In the genomic region with DNA sequence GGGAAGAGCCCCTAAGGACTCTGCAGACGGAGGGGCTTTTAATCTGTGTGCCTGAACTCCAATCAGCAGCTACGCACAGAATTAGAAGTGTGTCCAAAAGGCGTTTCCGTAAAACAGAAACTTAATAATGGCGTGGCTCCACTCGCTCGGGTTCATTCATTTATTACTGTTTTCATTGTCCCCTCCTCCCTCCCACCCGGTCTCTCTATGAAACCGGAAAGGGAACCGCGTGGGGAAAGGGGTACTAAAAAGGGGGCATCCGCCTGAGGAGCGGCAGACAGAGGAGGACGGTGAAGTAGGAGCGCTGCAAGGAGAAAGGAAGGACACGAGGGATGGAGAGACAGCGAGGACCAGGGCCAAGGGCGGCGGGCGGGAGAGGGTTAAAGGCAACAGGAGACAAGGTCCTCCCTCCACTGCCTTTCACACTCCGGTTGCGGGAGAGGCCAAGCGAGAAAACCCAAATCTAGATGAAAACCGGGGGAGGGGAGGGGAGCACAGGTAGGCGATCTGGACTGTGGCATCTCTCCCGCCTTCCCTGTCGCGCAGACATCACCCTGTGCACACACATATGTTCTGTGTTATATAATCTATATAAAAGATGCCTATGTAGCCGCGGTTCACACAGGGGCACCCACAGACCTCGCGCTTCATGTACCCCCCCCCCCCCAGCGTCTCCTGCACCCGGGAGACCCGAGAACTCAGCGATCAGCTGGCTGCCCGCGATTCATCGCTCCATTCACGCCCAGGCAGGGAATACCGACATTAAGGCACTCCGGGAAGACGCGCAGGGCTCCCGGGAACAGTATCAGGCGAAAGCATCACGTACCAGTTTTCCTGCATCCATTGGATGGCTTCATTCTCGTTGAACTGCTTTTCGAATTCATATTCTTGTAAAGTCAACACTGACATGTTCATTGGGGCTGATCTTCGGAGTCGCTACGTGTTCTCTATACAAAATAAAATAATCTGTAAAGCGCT, we compare ENCODE assay signal across 1 cellular context.
TF ChIP-seq lines count a peak whose summit lies in the region.

No MANE protein-coding gene starts in this region.

TF ChIP-seq in K562, 482 proteins besides CTCF, POLR2A, EP300 and RAD21 (continued from another document and continues in another):
- TF ChIP-seq AFF4 (CRISPR knock-in tag; IDR thresholded peaks at IDR 0.05) (0 out of 2 replicates have a peak, but pooled peaks have one; percentile 59), CSDE1 (IDR thresholded peaks at IDR 0.05) (no peak), BCOR (IDR thresholded peaks at IDR 0.05) (peak; percentile 35; the same call in 1 of the 2 replicates), PRDM10 (IDR thresholded peaks at IDR 0.05; ENCODE audit: partially characterized antibody) (peak; percentile 33), CTBP1 (IDR thresholded peaks at IDR 0.05; ENCODE audit: borderline replicate concordance) (peak; percentile 57; the same call in 1 of the 2 replicates), EP400 (IDR thresholded peaks at IDR 0.05) (peak; percentile 4), GABPA (tag; conservative IDR thresholded peaks at IDR 0.05; ENCODE audit: low read depth) (0 out of 2 replicates have a peak, but pooled peaks have one; percentile 1), ETV1 (tag; conservative IDR thresholded peaks at IDR 0.05; ENCODE audit: low read depth) (0 out of 2 replicates have a peak, but pooled peaks have one; percentile 10), ZNF639 (CRISPR knock-in tag; conservative IDR thresholded peaks at IDR 0.05 in 1 of 2, IDR thresholded peaks at IDR 0.05 in 1 of 2) (no peak), ZNF740 (CRISPR knock-in tag; IDR thresholded peaks at IDR 0.05) (peak; percentile 71), ZNF740 (tag; IDR thresholded peaks at IDR 0.05) (no peak; a peak in 1 of 4 replicates), ZBTB2 (IDR thresholded peaks at IDR 0.05) (no peak; the same call in 1 of the 2 replicates), ZNF780A (CRISPR knock-in tag; IDR thresholded peaks at IDR 0.05) (no peak), PHB2 (IDR thresholded peaks at IDR 0.05; ENCODE audit: low read depth) (0 out of 2 replicates have a peak, but pooled peaks have one; percentile 16), HDAC1 (IDR thresholded peaks at IDR 0.05) (peak in 1 of 2 experiments; percentile 38; a peak in 1 of 4 replicates), L3MBTL2 (IDR thresholded peaks at IDR 0.05) (no peak), ASH1L (IDR thresholded peaks at IDR 0.05; ENCODE audit: borderline replicate concordance, low read depth, partially characterized antibody) (no peak), RBBP5 (IDR thresholded peaks at IDR 0.05; ENCODE audit: borderline replicate concordance, insufficient read depth, low read length, poor library complexity, severe bottlenecking) (peak; percentile 55), TOE1 (IDR thresholded peaks at IDR 0.05; ENCODE audit: borderline replicate concordance) (0 out of 2 replicates have a peak, but pooled peaks have one; percentile 11), TOE1 (CRISPR knock-in tag; IDR thresholded peaks at IDR 0.05; ENCODE audit: borderline replicate concordance, low read depth) (no peak), POLR2B (IDR thresholded peaks at IDR 0.05; ENCODE audit: low read depth, partially characterized antibody) (peak; percentile 21), ESRRA (IDR thresholded peaks at IDR 0.05; ENCODE audit: borderline replicate concordance, low read depth) (peak; percentile 28; the same call in 1 of the 2 replicates), MTA2 (IDR thresholded peaks at IDR 0.05; ENCODE audit: low read depth) (0 out of 2 replicates have a peak, but pooled peaks have one; percentile 25), ZBTB8A (IDR thresholded peaks at IDR 0.05; ENCODE audit: partially characterized antibody) (no peak), CREB1 (IDR thresholded peaks at IDR 0.05) (no peak), CREB1 (CRISPR knock-in tag; IDR thresholded peaks at IDR 0.05) (no peak), THRAP3 (IDR thresholded peaks at IDR 0.05; ENCODE audit: borderline replicate concordance) (0 out of 2 replicates have a peak, but pooled peaks have one; percentile 60), SRSF3 (IDR thresholded peaks at IDR 0.05; ENCODE audit: insufficient read depth, low read length) (no peak), ZNF263 (CRISPR knock-in tag; IDR thresholded peaks at IDR 0.05; ENCODE audit: borderline replicate concordance) (peak; percentile 86), NFRKB (IDR thresholded peaks at IDR 0.05; ENCODE audit: low read depth) (peak; percentile 69), ZBTB17 (CRISPR knock-in tag; IDR thresholded peaks at IDR 0.05) (no peak), MYC (IDR thresholded peaks at IDR 0.05; ENCODE audit: low read depth, low read length) (peak; percentile 33; the same call in 1 of the 2 replicates), MYC (CRISPR knock-in tag; IDR thresholded peaks at IDR 0.05; ENCODE audit: borderline replicate concordance, low read depth) (no peak)
- TF ChIP-seq, protein P1, sequence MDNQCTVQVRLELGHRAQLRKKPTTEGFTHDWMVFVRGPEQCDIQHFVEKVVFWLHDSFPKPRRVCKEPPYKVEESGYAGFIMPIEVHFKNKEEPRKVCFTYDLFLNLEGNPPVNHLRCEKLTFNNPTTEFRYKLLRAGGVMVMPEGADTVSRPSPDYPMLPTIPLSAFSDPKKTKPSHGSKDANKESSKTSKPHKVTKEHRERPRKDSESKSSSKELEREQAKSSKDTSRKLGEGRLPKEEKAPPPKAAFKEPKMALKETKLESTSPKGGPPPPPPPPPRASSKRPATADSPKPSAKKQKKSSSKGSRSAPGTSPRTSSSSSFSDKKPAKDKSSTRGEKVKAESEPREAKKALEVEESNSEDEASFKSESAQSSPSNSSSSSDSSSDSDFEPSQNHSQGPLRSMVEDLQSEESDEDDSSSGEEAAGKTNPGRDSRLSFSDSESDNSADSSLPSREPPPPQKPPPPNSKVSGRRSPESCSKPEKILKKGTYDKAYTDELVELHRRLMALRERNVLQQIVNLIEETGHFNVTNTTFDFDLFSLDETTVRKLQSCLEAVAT (IDR thresholded peaks at IDR 0.05), result peak; percentile 62 to 78; a peak in 3 of 4 replicates
- TF ChIP-seq, protein P2, sequence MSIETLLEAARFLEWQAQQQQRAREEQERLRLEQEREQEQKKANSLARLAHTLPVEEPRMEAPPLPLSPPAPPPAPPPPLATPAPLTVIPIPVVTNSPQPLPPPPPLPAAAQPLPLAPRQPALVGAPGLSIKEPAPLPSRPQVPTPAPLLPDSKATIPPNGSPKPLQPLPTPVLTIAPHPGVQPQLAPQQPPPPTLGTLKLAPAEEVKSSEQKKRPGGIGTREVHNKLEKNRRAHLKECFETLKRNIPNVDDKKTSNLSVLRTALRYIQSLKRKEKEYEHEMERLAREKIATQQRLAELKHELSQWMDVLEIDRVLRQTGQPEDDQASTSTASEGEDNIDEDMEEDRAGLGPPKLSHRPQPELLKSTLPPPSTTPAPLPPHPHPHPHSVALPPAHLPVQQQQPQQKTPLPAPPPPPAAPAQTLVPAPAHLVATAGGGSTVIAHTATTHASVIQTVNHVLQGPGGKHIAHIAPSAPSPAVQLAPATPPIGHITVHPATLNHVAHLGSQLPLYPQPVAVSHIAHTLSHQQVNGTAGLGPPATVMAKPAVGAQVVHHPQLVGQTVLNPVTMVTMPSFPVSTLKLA (conservative IDR thresholded peaks at IDR 0.05), result peak in 1 of 2 experiments; percentile 37; a peak in 1 of 4 replicates
- TF ChIP-seq, protein P3, sequence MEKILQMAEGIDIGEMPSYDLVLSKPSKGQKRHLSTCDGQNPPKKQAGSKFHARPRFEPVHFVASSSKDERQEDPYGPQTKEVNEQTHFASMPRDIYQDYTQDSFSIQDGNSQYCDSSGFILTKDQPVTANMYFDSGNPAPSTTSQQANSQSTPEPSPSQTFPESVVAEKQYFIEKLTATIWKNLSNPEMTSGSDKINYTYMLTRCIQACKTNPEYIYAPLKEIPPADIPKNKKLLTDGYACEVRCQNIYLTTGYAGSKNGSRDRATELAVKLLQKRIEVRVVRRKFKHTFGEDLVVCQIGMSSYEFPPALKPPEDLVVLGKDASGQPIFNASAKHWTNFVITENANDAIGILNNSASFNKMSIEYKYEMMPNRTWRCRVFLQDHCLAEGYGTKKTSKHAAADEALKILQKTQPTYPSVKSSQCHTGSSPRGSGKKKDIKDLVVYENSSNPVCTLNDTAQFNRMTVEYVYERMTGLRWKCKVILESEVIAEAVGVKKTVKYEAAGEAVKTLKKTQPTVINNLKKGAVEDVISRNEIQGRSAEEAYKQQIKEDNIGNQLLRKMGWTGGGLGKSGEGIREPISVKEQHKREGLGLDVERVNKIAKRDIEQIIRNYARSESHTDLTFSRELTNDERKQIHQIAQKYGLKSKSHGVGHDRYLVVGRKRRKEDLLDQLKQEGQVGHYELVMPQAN (IDR thresholded peaks at IDR 0.05; ENCODE audit: borderline replicate concordance), result peak; percentile 41; the same call in 1 of the 2 replicates
- TF ChIP-seq, protein P4, sequence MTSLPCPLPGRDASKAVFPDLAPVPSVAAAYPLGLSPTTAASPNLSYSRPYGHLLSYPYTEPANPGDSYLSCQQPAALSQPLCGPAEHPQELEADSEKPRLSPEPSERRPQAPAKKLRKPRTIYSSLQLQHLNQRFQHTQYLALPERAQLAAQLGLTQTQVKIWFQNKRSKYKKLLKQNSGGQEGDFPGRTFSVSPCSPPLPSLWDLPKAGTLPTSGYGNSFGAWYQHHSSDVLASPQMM (CRISPR knock-in tag; IDR thresholded peaks at IDR 0.05), result no peak
